ENCODE assay signal across 1 cellular context in genomic region chr17:77872714-77873517, GRCh38.
TF ChIP-seq lines count a peak whose summit lies in the region.

No MANE protein-coding gene starts in this region.

TF ChIP-seq in HepG2, 621 proteins besides CTCF, POLR2A, EP300 and RAD21 (continued from another document):
- peak; percentile 75; the same call in 1 of the 2 replicates for TF ChIP-seq ZNF646 (CRISPR knock-in tag; IDR thresholded peaks at IDR 0.05)
- TF ChIP-seq ZNF879 (CRISPR knock-in tag; IDR thresholded peaks at IDR 0.05), result no peak
- TF ChIP-seq ZNF276 (CRISPR knock-in tag; IDR thresholded peaks at IDR 0.05; ENCODE audit: low read depth), result no peak
- TF ChIP-seq FOXA1 (IDR thresholded peaks at IDR 0.05), result peak; percentile 40; the same call in 1 of the 2 replicates
- no peak for TF ChIP-seq FOXA1 (CRISPR knock-in tag; IDR thresholded peaks at IDR 0.05)
- TF ChIP-seq ZNF205 (CRISPR knock-in tag; IDR thresholded peaks at IDR 0.05), result no peak
- no peak for TF ChIP-seq BHLHE40 (IDR thresholded peaks at IDR 0.05; ENCODE audit: low read length)
- TF ChIP-seq ZBTB8A (CRISPR knock-in tag; IDR thresholded peaks at IDR 0.05; ENCODE audit: borderline replicate concordance, low read depth), result no peak
- peak; percentile 91; the same call in 1 of the 2 replicates for TF ChIP-seq ZNF207 (IDR thresholded peaks at IDR 0.05; ENCODE audit: borderline replicate concordance)
- no peak for TF ChIP-seq ZC3H4 (CRISPR knock-in tag; IDR thresholded peaks at IDR 0.05; ENCODE audit: borderline replicate concordance)
- peak; percentile 78; the same call in 1 of the 2 replicates for TF ChIP-seq IKZF1 (IDR thresholded peaks at IDR 0.05)
- no peak for TF ChIP-seq ZNF430 (CRISPR knock-in tag; IDR thresholded peaks at IDR 0.05)
- no peak for TF ChIP-seq HBP1 (CRISPR knock-in tag; IDR thresholded peaks at IDR 0.05; ENCODE audit: low read depth)
- TF ChIP-seq PAX8 (CRISPR knock-in tag; IDR thresholded peaks at IDR 0.05; ENCODE audit: borderline replicate concordance), result no peak
- no peak for TF ChIP-seq NFIB (CRISPR knock-in tag; IDR thresholded peaks at IDR 0.05; ENCODE audit: borderline replicate concordance)
- no peak for TF ChIP-seq MXD3 (CRISPR knock-in tag; IDR thresholded peaks at IDR 0.05)
- TF ChIP-seq PBX2 (CRISPR knock-in tag; IDR thresholded peaks at IDR 0.05), result no peak
- no peak for TF ChIP-seq KDM5A (IDR thresholded peaks at IDR 0.05; ENCODE audit: borderline replicate concordance, low read length)
- 0 out of 2 replicates have a peak, but pooled peaks have one; percentile 34 for TF ChIP-seq ZNF251 (CRISPR knock-in tag; IDR thresholded peaks at IDR 0.05)
- no peak for TF ChIP-seq ZNF34 (CRISPR knock-in tag; IDR thresholded peaks at IDR 0.05; ENCODE audit: borderline replicate concordance)
- TF ChIP-seq SOX6 (IDR thresholded peaks at IDR 0.05), result peak; percentile 59; the same call in 1 of the 2 replicates
- TF ChIP-seq SOX6 (CRISPR knock-in tag; IDR thresholded peaks at IDR 0.05), result no peak
- no peak for TF ChIP-seq GATA4 (IDR thresholded peaks at IDR 0.05; ENCODE audit: borderline replicate concordance, low read depth)
- TF ChIP-seq MBD4 (IDR thresholded peaks at IDR 0.05; ENCODE audit: borderline replicate concordance, low read length), result no peak
- TF ChIP-seq ZMAT5 (CRISPR knock-in tag; IDR thresholded peaks at IDR 0.05; ENCODE audit: borderline replicate concordance, low read depth), result no peak
- no peak for TF ChIP-seq ZNF720 (CRISPR knock-in tag; IDR thresholded peaks at IDR 0.05)
- TF ChIP-seq SP1 (IDR thresholded peaks at IDR 0.05), result 0 out of 2 replicates have a peak, but pooled peaks have one; percentile 9
- no peak for TF ChIP-seq SP1 (CRISPR knock-in tag; IDR thresholded peaks at IDR 0.05)
- no peak for TF ChIP-seq POLR2G (IDR thresholded peaks at IDR 0.05; ENCODE audit: low read depth, low read length)
- TF ChIP-seq KDM3A (CRISPR knock-in tag; IDR thresholded peaks at IDR 0.05; ENCODE audit: low read depth), result no peak
- no peak for TF ChIP-seq ZNF781 (CRISPR knock-in tag; IDR thresholded peaks at IDR 0.05; ENCODE audit: borderline replicate concordance, not compliant biosample characterization)
- TF ChIP-seq ZNF282 (IDR thresholded peaks at IDR 0.05; ENCODE audit: partially characterized antibody), result peak; percentile 40
- no peak for TF ChIP-seq HINFP (CRISPR knock-in tag; IDR thresholded peaks at IDR 0.05; ENCODE audit: low read depth)
- no peak for TF ChIP-seq ZNF280B (CRISPR knock-in tag; IDR thresholded peaks at IDR 0.05; ENCODE audit: borderline replicate concordance)
- TF ChIP-seq ETV5 (CRISPR knock-in tag; IDR thresholded peaks at IDR 0.05; ENCODE audit: borderline replicate concordance), result no peak
- peak; percentile 95 for TF ChIP-seq MNT (IDR thresholded peaks at IDR 0.05)
- no peak for TF ChIP-seq CSRNP2 (CRISPR knock-in tag; conservative IDR thresholded peaks at IDR 0.05; ENCODE audit: low read depth)
- no peak for TF ChIP-seq MYC (CRISPR knock-in tag; IDR thresholded peaks at IDR 0.05; ENCODE audit: borderline replicate concordance)
